Comparison of ENCODE assay signal across 12 cellular contexts in genomic region chr5:17607461-17607860, GRCh38. TPM values are rescaled to one million over a fixed set of nuclear protein-coding genes. Genes with fewer than 3 reads are reported as not detected.
"Had no signal": no experiment of that assay in that cellular context is flagged by ENCODE, and none has a peak within 500 bp of the region (broad histone marks: within the 10 kb centered on the region; RNA-seq: fewer than 3 reads in every experiment).

No MANE protein-coding gene starts in this region.

RNA-seq across cellular contexts. Expression of gene TAF11L12, which starts 2.7 kb away (rescaled TPM):
- total RNA-seq: OCI-LY7, PC-3, PC-9, Peyer's patch, Right ventricle myocardium inferior, Right ventricle myocardium superior, RPMI7951, SJCRH30, SJSA1, SK-MEL-5, T-cell had no signal
- polyA plus RNA-seq: SK-N-SH had no signal

RNA-seq across cellular contexts. Expression of gene TAF11L11, which starts 3.5 kb away (rescaled TPM):
- total RNA-seq: OCI-LY7, PC-3, PC-9, Peyer's patch, Right ventricle myocardium inferior, Right ventricle myocardium superior, RPMI7951, SJCRH30, SJSA1, SK-MEL-5, T-cell had no signal
- polyA plus RNA-seq: SK-N-SH had no signal

RNA-seq across cellular contexts. Expression of gene TAF11L10, which starts 9.8 kb away (rescaled TPM):
- total RNA-seq: OCI-LY7, PC-3, PC-9, Peyer's patch, Right ventricle myocardium inferior, Right ventricle myocardium superior, RPMI7951, SJCRH30, SJSA1, SK-MEL-5, T-cell had no signal
- polyA plus RNA-seq: SK-N-SH had no signal

RNA-seq across cellular contexts. Expression of gene TAF11L9, which starts 13.3 kb away (rescaled TPM):
- total RNA-seq: OCI-LY7, PC-3, PC-9, Peyer's patch, Right ventricle myocardium inferior, Right ventricle myocardium superior, RPMI7951, SJCRH30, SJSA1, SK-MEL-5, T-cell had no signal
- polyA plus RNA-seq: SK-N-SH had no signal

RNA-seq across cellular contexts. Expression of gene TAF11L8, which starts 16.7 kb away (rescaled TPM):
- total RNA-seq: OCI-LY7, PC-3, PC-9, Peyer's patch, Right ventricle myocardium inferior, Right ventricle myocardium superior, RPMI7951, SJCRH30, SJSA1, SK-MEL-5, T-cell had no signal
- polyA plus RNA-seq: SK-N-SH had no signal
